In the genomic region with DNA sequence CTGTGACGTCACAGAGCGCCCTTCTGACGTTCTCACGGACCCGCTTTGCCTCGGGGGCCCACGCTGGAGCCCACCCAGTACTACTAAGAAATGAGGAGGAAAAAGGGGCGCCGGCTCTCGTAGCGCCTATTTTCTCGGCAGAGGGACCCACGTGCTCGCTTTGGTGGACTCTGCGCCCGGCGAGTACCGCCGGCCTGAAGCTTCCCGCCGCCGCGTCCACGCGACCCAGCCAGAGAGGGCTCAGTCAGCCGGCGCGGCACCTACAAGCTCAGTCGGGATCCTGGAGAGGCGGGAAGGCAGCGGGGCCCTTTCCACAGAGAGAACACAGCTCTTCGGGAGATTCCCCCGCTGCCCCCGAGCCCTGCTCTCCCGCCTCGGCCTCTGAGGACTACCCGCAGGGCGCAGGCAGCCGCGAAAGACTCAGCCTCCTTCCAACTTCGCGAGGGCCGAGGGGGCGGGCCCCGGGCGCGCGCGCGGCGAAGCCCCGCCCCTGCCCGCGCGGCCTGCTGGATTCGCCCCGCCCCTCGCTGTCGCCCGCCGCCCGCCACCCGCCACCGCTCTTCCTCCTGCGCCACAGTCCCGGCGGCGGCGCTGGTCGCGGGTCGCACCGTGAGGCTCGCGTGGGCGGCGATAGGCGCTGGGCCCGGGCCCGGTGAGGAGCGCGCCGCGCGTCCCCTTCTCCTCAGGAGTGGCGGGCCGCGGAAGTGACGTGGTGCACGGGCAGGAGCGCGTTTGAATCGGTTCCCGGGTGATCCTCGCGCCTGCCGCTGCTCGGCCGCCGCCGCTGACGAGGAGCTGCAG, we compare ENCODE assay signal across 8 cellular contexts. TPM values are rescaled to one million over a fixed set of nuclear protein-coding genes. Genes with fewer than 3 reads are reported as not detected.
DNase-seq lines count a peak whose midpoint lies in the region; ATAC-seq and TF ChIP-seq lines count a peak whose summit lies in the region.

A gene (plus strand): TSS at position 574 of the 801 bp plus-strand sequence. CDS start 350 bp downstream, outside the sequence.

- H3K4me2 ChIP-seq in GM23248 (ENCODE audit: unreplicated experiment) = peak within 1 kb of the TSS; percentile 90

- H3K9me3 ChIP-seq in GM23248 (ENCODE audit: low read depth) (no peaks in the 10 kb centered on the region), RWPE2 (ENCODE audit: severe bottlenecking) (no peaks in the 10 kb centered on the region)

- ATAC-seq in RWPE2 (ENCODE audit: low read depth) (peak; percentile 56), natural killer cell (peak; percentile 74 to 92 (median 80))

- peak within 1 kb of the TSS; percentile 80 for H3K4me3 ChIP-seq in GM23248
- H3K4me3 ChIP-seq in RWPE2 (ENCODE audit: severe bottlenecking) = peak within 1 kb of the TSS; percentile 81
- H3K4me3 ChIP-seq in fibroblast of mammary gland (ENCODE audit: control insufficient read depth, low read depth, low read length) = peak within 1 kb of the TSS; percentile 84

- H3K27ac Mint-ChIP-seq in activated T-helper 2 cell treated with anti-CD3 and anti-CD28 coated beads, Interferon-gamma antibody, Interleukin-2, Interleukin-4, amounts not matched to agents 10 μg/mL and 5 μg/mL and 100 μg/mL, durations not matched to agents 14 hours and 24 hours and 36 hours = peak within 1 kb of the TSS; percentile 95
- peak within 1 kb of the TSS; percentile 96 to 97 for H3K27ac Mint-ChIP-seq in natural killer cell

- H3K4me1 ChIP-seq in GM23248 (ENCODE audit: insufficient read depth) = peaks cover 23% of the 10 kb centered on the region
- peaks cover 26% of the 10 kb centered on the region for H3K4me1 ChIP-seq in RWPE2 (ENCODE audit: insufficient read depth, poor library complexity, severe bottlenecking)

- TF ChIP-seq CTCF in RWPE2 (IDR thresholded peaks at IDR 0.05; ENCODE audit: poor library complexity, severe bottlenecking) (no peak), fibroblast of mammary gland (conservative IDR thresholded peaks at IDR 0.05; ENCODE audit: control insufficient read depth, insufficient read depth, low read depth, low read length) (no peak), natural killer cell (IDR thresholded peaks at IDR 0.05) (no peak)

- no peaks in the 10 kb centered on the region for H3K27me3 ChIP-seq in GM23248 (replicated peaks; ENCODE audit: insufficient read depth)
- H3K27me3 ChIP-seq in RWPE2 (ENCODE audit: insufficient read depth, poor library complexity, severe bottlenecking) = no peaks in the 10 kb centered on the region

- H3K79me2 ChIP-seq in GM23248 (ENCODE audit: insufficient read depth) = peaks cover 45% of the 10 kb centered on the region

- peaks cover 33% of the 10 kb centered on the region for H3K4me1 Mint-ChIP-seq in activated T-helper 2 cell treated with anti-CD3 and anti-CD28 coated beads, Interferon-gamma antibody, Interleukin-2, Interleukin-4, amounts not matched to agents 10 μg/mL and 5 μg/mL and 100 μg/mL, durations not matched to agents 14 hours and 24 hours and 36 hours (ENCODE audit: low read depth)
- peaks cover 35 to 37% of the 10 kb centered on the region in 2 donors for H3K4me1 Mint-ChIP-seq in natural killer cell

- H3K9me3 Mint-ChIP-seq in activated T-helper 2 cell treated with anti-CD3 and anti-CD28 coated beads, Interferon-gamma antibody, Interleukin-2, Interleukin-4, amounts not matched to agents 10 μg/mL and 5 μg/mL and 100 μg/mL, durations not matched to agents 14 hours and 24 hours and 36 hours = no peaks in the 10 kb centered on the region
- H3K9me3 Mint-ChIP-seq in natural killer cell = no peaks in the 10 kb centered on the region

- H3K9me2 ChIP-seq in GM23248 (ENCODE audit: insufficient read depth) = no peaks in the 10 kb centered on the region

- H4K20me1 ChIP-seq in GM23248 (ENCODE audit: insufficient read depth) = peaks cover 4% of the 10 kb centered on the region; the same call in 1 of the 2 replicates

- 1 to 2% methylated on average over 51 to 73 of the region's 102 CpGs for WGBS in GM23248 (ENCODE audit: low coverage in 1 of 2, low lambda C conversion rate in 2 of 2, missing lambda C conversion rate in 2 of 2), 2 experiments

- H3F3A ChIP-seq in GM23248 (ENCODE audit: insufficient read depth) = peaks cover 15% of the 10 kb centered on the region

- peak within 1 kb of the TSS; percentile 98 for H3K4me3 Mint-ChIP-seq in activated T-helper 2 cell treated with anti-CD3 and anti-CD28 coated beads, Interferon-gamma antibody, Interleukin-2, Interleukin-4, amounts not matched to agents 10 μg/mL and 5 μg/mL and 100 μg/mL, durations not matched to agents 14 hours and 24 hours and 36 hours (ENCODE audit: low read depth)
- peak within 1 kb of the TSS; percentile 96 for H3K4me3 Mint-ChIP-seq in natural killer cell

- no peaks in the 10 kb centered on the region for H3K36me3 ChIP-seq in GM23248 (ENCODE audit: low read depth)
- H3K36me3 ChIP-seq in RWPE2 (ENCODE audit: low read depth) = peaks cover 15% of the 10 kb centered on the region

- peaks cover 5% of the 10 kb centered on the region for H3K27me3 Mint-ChIP-seq in activated T-helper 2 cell treated with anti-CD3 and anti-CD28 coated beads, Interferon-gamma antibody, Interleukin-2, Interleukin-4, amounts not matched to agents 10 μg/mL and 5 μg/mL and 100 μg/mL, durations not matched to agents 14 hours and 24 hours and 36 hours (ENCODE audit: low read depth)
- no peaks in the 10 kb centered on the region for H3K27me3 Mint-ChIP-seq in natural killer cell (ENCODE audit: low read depth in 2 of 2)

- peaks cover 27% of the 10 kb centered on the region for H3K36me3 Mint-ChIP-seq in activated T-helper 2 cell treated with anti-CD3 and anti-CD28 coated beads, Interferon-gamma antibody, Interleukin-2, Interleukin-4, amounts not matched to agents 10 μg/mL and 5 μg/mL and 100 μg/mL, durations not matched to agents 14 hours and 24 hours and 36 hours (ENCODE audit: low read depth)
- H3K36me3 Mint-ChIP-seq in natural killer cell = no peaks in the 10 kb centered on the region

- H2AFZ ChIP-seq in GM23248 = peak within 1 kb of the TSS; percentile 84

- H3K27ac ChIP-seq in GM23248 = peak within 1 kb of the TSS; percentile 82
- peak within 1 kb of the TSS; percentile 71 for H3K27ac ChIP-seq in RWPE2 (ENCODE audit: poor library complexity, severe bottlenecking)

- in situ Hi-C loops in GM23248 (cut with MboI) = no loop called here

- intact Hi-C loops in activated T-helper 2 cell treated with anti-CD3 and anti-CD28 coated beads, Interferon-gamma antibody, Interleukin-2, Interleukin-4, amounts not matched to agents 10 μg/mL and 5 μg/mL and 100 μg/mL, durations not matched to agents 14 hours and 24 hours and 36 hours (cut with micrococcal nuclease) = loop anchor here (1.0 to 10.0 kb wide), 7 partner anchors 11 to 1841 kb away; a partner anchor contains a TSS
- intact Hi-C loops in natural killer cell (cut with micrococcal nuclease) = loop anchor here (1.0 to 5.0 kb wide), 4 partner anchors 14 to 317 kb away; no protein-coding TSS in a partner anchor

- H3K9ac ChIP-seq in GM23248 = peak within 1 kb of the TSS; percentile 93

- DNase-seq in EH (ENCODE audit: low read depth) = peak; percentile 82
- peak; percentile 92 for DNase-seq in GM23248
- DNase-seq in Kasumi-1 (lab: John Stamatoyannopoulos, UW) = peak; percentile 74 to 78
- DNase-seq in RWPE2 (ENCODE audit: low spot score) = peak; percentile 86
- peak; percentile 86 for DNase-seq in activated T-helper 2 cell treated with anti-CD3 and anti-CD28 coated beads, Interferon-gamma antibody, Interleukin-2, Interleukin-4, amounts not matched to agents 10 μg/mL and 5 μg/mL and 100 μg/mL, durations not matched to agents 14 hours and 24 hours and 36 hours (ENCODE audit: low spot score)
- DNase-seq in fibroblast of mammary gland (ENCODE audit: low read depth) = peak; percentile 71
- DNase-seq in natural killer cell = peak; percentile 87
- peak; percentile 88 for DNase-seq in stimulated activated naive CD4-positive, alpha-beta T cell treated with Interleukin-2 at 50 U/mL for 16 hours (lab: John Stamatoyannopoulos, UW)

RNA-seq across cellular contexts. Expression of the gene that starts here (rescaled TPM):
- total RNA-seq in GM23248 (2014; rRNA removed; shearing (Covaris generic)) = 34.0 and 38.8 TPM in 2 replicates
- 4.4 and 6.4 TPM in 2 replicates for polyA plus RNA-seq in GM23248 (2016; fragmentation: Nextera tagmentation; extraction: Ambion mirVana)
- 100 and 101 TPM in 2 replicates for total RNA-seq in activated T-helper 2 cell treated with anti-CD3 and anti-CD28 coated beads, Interferon-gamma antibody, Interleukin-2, Interleukin-4, amounts not matched to agents 10 μg/mL and 5 μg/mL and 100 μg/mL, durations not matched to agents 14 hours and 24 hours and 36 hours
- 100 to 1,000 TPM; 200 to 240 (median 203) TPM for total RNA-seq in natural killer cell

Comparison
In these comparisons a context has a peak if more than half of its experiments do, and no peak if none do; other contexts are left out.
1. Peak in every context shown above with its lines: DNase-seq, ATAC-seq, H3K4me3 ChIP-seq and H3K27ac ChIP-seq.